31 cellular contexts compared by ENCODE assay signal in the genomic region with DNA sequence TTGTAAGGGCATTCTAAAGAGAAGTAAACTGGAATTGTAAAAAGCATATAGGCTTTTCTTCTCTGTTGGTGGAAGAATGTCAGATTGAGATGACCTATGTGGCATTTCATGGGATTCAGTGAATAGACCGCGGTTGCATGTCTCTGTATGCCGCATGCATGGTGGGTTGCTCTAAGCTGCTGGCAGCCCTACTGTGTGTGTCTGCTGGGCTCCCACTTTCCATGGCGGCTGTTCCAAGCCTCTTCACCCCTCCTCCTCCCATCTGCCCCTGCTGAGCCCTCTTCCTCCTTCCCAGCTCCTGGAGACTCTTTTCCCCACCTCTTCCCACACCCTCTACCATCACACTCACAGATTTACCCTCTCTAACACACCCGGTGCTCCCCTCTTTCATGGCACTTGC. TPM values are rescaled to one million over a fixed set of nuclear protein-coding genes. Genes with fewer than 3 reads are reported as not detected.
"Had no signal": no experiment of that assay in that cellular context is flagged by ENCODE, and none has a peak within 500 bp of the region (broad histone marks: within the 10 kb centered on the region; RNA-seq: fewer than 3 reads in every experiment).

No MANE protein-coding gene starts in this region.

- H3K9me3 ChIP-seq: adrenal gland, body of pancreas, colonic mucosa, esophagus muscularis mucosa, gastroesophageal sphincter, heart right ventricle had no signal

- H3K4me1 ChIP-seq: adrenal gland, body of pancreas, colonic mucosa, esophagus muscularis mucosa, foreskin keratinocyte, gastroesophageal sphincter had no signal

- DNase-seq: activated B cell treated with CpG ODN at 0.5 μM for 24 hours; activated CD4-positive, alpha-beta T cell treated with anti-CD3 and anti-CD28 coated beads for 48 hours; activated CD4-positive, alpha-beta T cell treated with anti-CD3 and anti-CD28 coated beads, Interleukin-2, amount 50 U/mL, for 1 hour; activated CD4-positive, alpha-beta T cell treated with anti-CD3 and anti-CD28 coated beads, Interleukin-2, amount 50 U/mL, for 48 hours; activated CD8-positive, alpha-beta memory T cell treated with anti-CD3 and anti-CD28 coated beads for 24 hours; activated CD8-positive, alpha-beta T cell treated with anti-CD3 and anti-CD28 coated beads for 36 hours; activated gamma-delta T cell; activated naive CD4-positive, alpha-beta T cell; activated naive CD4-positive, alpha-beta T cell treated with anti-CD3 and anti-CD28 coated beads, Interleukin-2, amount 10 ng/mL, durations not matched to agents 7 days and 5 days; activated T-cell treated with anti-CD3 and anti-CD28 coated beads, Interleukin-2, amount 50 U/mL, for 4 hours; adrenal gland; amygdala; aorta; body of pancreas; caudate nucleus; colonic mucosa; effector memory CD4-positive, alpha-beta T cell; erythroblast; foreskin keratinocyte; heart right ventricle; T-helper 1 cell; T-helper 17 cell; T1000; WERI-Rb-1 had no signal

- ATAC-seq: activated CD4-positive, CD25-positive, alpha-beta regulatory T cell treated with anti-CD3 and anti-CD28 coated beads, Interleukin-2, amount 50 U/mL, for 24 hours; activated CD8-positive, alpha-beta T cell treated with anti-CD3 and anti-CD28 coated beads for 36 hours; activated naive CD4-positive, alpha-beta T cell treated with anti-CD3 and anti-CD28 coated beads, Interleukin-2, amount 50 U/mL, for 72 hours; activated T-cell treated with anti-CD3 and anti-CD28 coated beads, Interleukin-2, amount 50 U/mL, for 4 hours; activated T-helper 17 cell treated with anti-CD3 and anti-CD28 coated beads, Interleukin-2, amount 50 U/mL, for 72 hours; body of pancreas; foreskin keratinocyte; gastroesophageal sphincter; T-helper 17 cell had no signal

- H3K27ac ChIP-seq: adrenal gland, body of pancreas, colonic mucosa, esophagus muscularis mucosa, foreskin keratinocyte, gastroesophageal sphincter, heart right ventricle, WERI-Rb-1 had no signal

- H3K27ac Mint-ChIP-seq: activated B cell treated with CpG ODN at 0.5 μM for 24 hours; activated CD8-positive, alpha-beta T cell treated with anti-CD3 and anti-CD28 coated beads for 36 hours; activated naive CD4-positive, alpha-beta T cell treated with anti-CD3 and anti-CD28 coated beads, Interleukin-2, amount 10 ng/mL, durations not matched to agents 7 days and 5 days; activated naive CD4-positive, alpha-beta T cell treated with anti-CD3 and anti-CD28 coated beads, Interleukin-2, amount 50 U/mL, for 72 hours; activated T-helper 17 cell treated with anti-CD3 and anti-CD28 coated beads, Interleukin-2, amount 50 U/mL, for 72 hours; T-helper 17 cell; T-helper 2 cell treated with Interferon-gamma antibody and Interleukin-4, amounts not matched to agents 5 μg/mL and 100 μg/mL, for 36 hours had no signal

- H3K36me3 ChIP-seq: adrenal gland, colonic mucosa, esophagus muscularis mucosa, gastroesophageal sphincter, heart right ventricle, WERI-Rb-1 had no signal

- H3K27me3 Mint-ChIP-seq: activated B cell treated with CpG ODN at 0.5 μM for 24 hours; activated T-helper 17 cell treated with anti-CD3 and anti-CD28 coated beads, Interleukin-2, amount 50 U/mL, for 72 hours had no signal

- H3K4me3 Mint-ChIP-seq: activated B cell treated with CpG ODN at 0.5 μM for 24 hours; activated CD8-positive, alpha-beta T cell treated with anti-CD3 and anti-CD28 coated beads for 36 hours; activated naive CD4-positive, alpha-beta T cell treated with anti-CD3 and anti-CD28 coated beads, Interleukin-2, amount 10 ng/mL, durations not matched to agents 7 days and 5 days; activated T-cell treated with anti-CD3 and anti-CD28 coated beads, Interleukin-2, amount 50 U/mL, for 4 hours; activated T-helper 17 cell treated with anti-CD3 and anti-CD28 coated beads, Interleukin-2, amount 50 U/mL, for 72 hours; T-helper 17 cell; T-helper 2 cell treated with Interferon-gamma antibody and Interleukin-4, amounts not matched to agents 5 μg/mL and 100 μg/mL, for 36 hours had no signal

- H3K27me3 ChIP-seq: adrenal gland, body of pancreas, colonic mucosa, foreskin keratinocyte, gastroesophageal sphincter had no signal

- H3K4me1 Mint-ChIP-seq: activated B cell treated with CpG ODN at 0.5 μM for 24 hours; activated naive CD4-positive, alpha-beta T cell treated with anti-CD3 and anti-CD28 coated beads, Interleukin-2, amount 10 ng/mL, durations not matched to agents 7 days and 5 days; activated T-helper 17 cell treated with anti-CD3 and anti-CD28 coated beads, Interleukin-2, amount 50 U/mL, for 72 hours had no signal

- H3K4me3 ChIP-seq: adrenal gland, body of pancreas, colonic mucosa, esophagus muscularis mucosa, gastroesophageal sphincter, heart right ventricle had no signal

- H3K9me3 Mint-ChIP-seq: activated B cell treated with CpG ODN at 0.5 μM for 24 hours; activated CD8-positive, alpha-beta T cell treated with anti-CD3 and anti-CD28 coated beads for 36 hours; activated naive CD4-positive, alpha-beta T cell treated with anti-CD3 and anti-CD28 coated beads, Interleukin-2, amount 10 ng/mL, durations not matched to agents 7 days and 5 days; activated naive CD4-positive, alpha-beta T cell treated with anti-CD3 and anti-CD28 coated beads, Interleukin-2, amount 50 U/mL, for 72 hours; activated T-cell treated with anti-CD3 and anti-CD28 coated beads, Interleukin-2, amount 50 U/mL, for 4 hours; activated T-helper 17 cell treated with anti-CD3 and anti-CD28 coated beads, Interleukin-2, amount 50 U/mL, for 72 hours; T-helper 2 cell treated with Interferon-gamma antibody and Interleukin-4, amounts not matched to agents 5 μg/mL and 100 μg/mL, for 36 hours had no signal

- H3K36me3 Mint-ChIP-seq: activated naive CD4-positive, alpha-beta T cell treated with anti-CD3 and anti-CD28 coated beads, Interleukin-2, amount 10 ng/mL, durations not matched to agents 7 days and 5 days; activated naive CD4-positive, alpha-beta T cell treated with anti-CD3 and anti-CD28 coated beads, Interleukin-2, amount 50 U/mL, for 72 hours had no signal

RNA-seq across cellular contexts. Expression of a gene that starts 12.6 kb away (rescaled TPM):
- total RNA-seq: activated CD8-positive, alpha-beta T cell treated with anti-CD3 and anti-CD28 coated beads for 36 hours; activated T-helper 17 cell treated with anti-CD3 and anti-CD28 coated beads, Interleukin-2, amount 50 U/mL, for 72 hours; glomerular endothelial cell; T-helper 17 cell had no signal
